Comparison of ENCODE assay signal across 8 cellular contexts in the genomic region with DNA sequence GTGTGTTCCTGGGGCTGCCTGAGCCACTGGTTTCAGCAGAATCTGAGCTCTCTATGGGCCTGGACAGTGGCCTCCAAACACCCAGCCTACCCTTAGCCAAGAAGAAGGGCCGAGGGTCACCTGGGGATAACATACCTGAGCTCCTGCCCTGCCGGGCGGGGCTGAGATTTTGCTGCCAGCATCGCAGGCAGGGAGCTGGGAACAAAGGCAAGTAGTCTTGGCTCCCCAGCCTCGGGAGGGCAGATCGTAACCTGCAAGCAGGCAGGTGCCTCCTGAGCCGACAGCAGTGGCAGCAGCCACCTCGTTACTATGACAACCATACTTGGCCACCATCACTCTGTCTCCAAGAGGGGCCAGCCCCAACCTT. TPM values are rescaled to one million over a fixed set of nuclear protein-coding genes. Genes with fewer than 3 reads are reported as not detected.
DNase-seq lines count a peak whose midpoint lies in the region; TF ChIP-seq lines count a peak whose summit lies in the region.

No MANE protein-coding gene starts in this region.

- H3K9me3 Mint-ChIP-seq in Calu3 (ENCODE audit: low read depth, unreplicated experiment) (no peaks in the 10 kb centered on the region), MCF 10A (ENCODE audit: unreplicated experiment) (no peaks in the 10 kb centered on the region), neural progenitor cell (no peaks in the 10 kb centered on the region)

- H3K27me3 ChIP-seq in neural progenitor cell: no peaks in the 10 kb centered on the region

- TF ChIP-seq CTCF in Calu3 (IDR thresholded peaks at IDR 0.05; ENCODE audit: unreplicated experiment) (no peak), LNCaP clone FGC (IDR thresholded peaks at IDR 0.05; ENCODE audit: control insufficient read depth, extremely low read depth, insufficient read depth) (no peak), MCF 10A (IDR thresholded peaks at IDR 0.05; ENCODE audit: unreplicated experiment) (no peak), neural progenitor cell (IDR thresholded peaks at IDR 0.05) (no peak)

- no peaks in the 10 kb centered on the region for H3K9me3 ChIP-seq in neural progenitor cell (ENCODE audit: low read depth)

- H2AFZ ChIP-seq in neural progenitor cell (replicated peaks): no peak overlapping the region

- peaks cover 24% of the 10 kb centered on the region for H3F3A ChIP-seq in neural progenitor cell (ENCODE audit: low read depth)

- peaks cover 49% of the 10 kb centered on the region for H3K4me1 Mint-ChIP-seq in Calu3 (ENCODE audit: low read depth, unreplicated experiment)
- H3K4me1 Mint-ChIP-seq in MCF 10A (ENCODE audit: insufficient read depth, unreplicated experiment): peaks cover 37% of the 10 kb centered on the region
- peaks cover 31% of the 10 kb centered on the region for H3K4me1 Mint-ChIP-seq in neural progenitor cell

- intact Hi-C loops in Calu3 (cut with micrococcal nuclease; ENCODE audit: unreplicated experiment): loop anchor here (1.0 kb wide), 1 partner anchor 77 kb away; no protein-coding TSS in a partner anchor
- intact Hi-C loops in MCF 10A (cut with micrococcal nuclease): loop anchor here (5.0 kb wide), 1 partner anchor 207 kb away; no protein-coding TSS in a partner anchor

- CTCF ChIA-PET in Calu3 (lab: Charles Lee): interaction anchor here (1.0 to 2.1 kb wide), 16 partner anchors 10 to 575 kb away, joined by 3 to 12 read pairs (median 5); no protein-coding TSS in a partner anchor
- CTCF ChIA-PET in MCF 10A (lab: Yijun Ruan, JAX): interaction anchor here (0.6 to 2.9 kb wide), 18 partner anchors 8 to 587 kb away, joined by 3 to 18 read pairs (median 4); no protein-coding TSS in a partner anchor

- no peak overlapping the region for H3K4me3 ChIP-seq in LNCaP clone FGC (ENCODE audit: low read depth, low read length)
- H3K4me3 ChIP-seq in neural progenitor cell: no peak overlapping the region

- no peak overlapping the region for H3K4me2 ChIP-seq in neural progenitor cell

- peaks cover 17% of the 10 kb centered on the region for H3K4me1 ChIP-seq in neural progenitor cell

- no peak overlapping the region for H3K27ac ChIP-seq in neural progenitor cell

- H3K9ac ChIP-seq in neural progenitor cell: no peak overlapping the region

- TSS peak; percentile 79 for BruUV-seq in Calu3 (replicated peaks; lab: Mats Ljungman, UMichigan)
- BruUV-seq in MCF 10A (replicated peaks; lab: Mats Ljungman, UMichigan): no TSS peak

- no peaks in the 10 kb centered on the region for H3K79me2 ChIP-seq in neural progenitor cell (ENCODE audit: low read depth)

- H3K27me3 Mint-ChIP-seq in Calu3 (ENCODE audit: unreplicated experiment) (no peaks in the 10 kb centered on the region), MCF 10A (ENCODE audit: insufficient read depth, unreplicated experiment) (no peaks in the 10 kb centered on the region), neural progenitor cell (ENCODE audit: insufficient read depth, low read depth) (peaks cover 8% of the 10 kb centered on the region)

- H3K36me3 ChIP-seq in neural progenitor cell: no peaks in the 10 kb centered on the region

- H3K27ac Mint-ChIP-seq in Calu3 (ENCODE audit: unreplicated experiment) (peak overlapping the region; percentile 98), MCF 10A (ENCODE audit: low read depth, unreplicated experiment) (peak overlapping the region; percentile 69), neural progenitor cell (peak overlapping the region; percentile 64)

- DNase-seq in Calu3: peak; percentile 87
- peak; percentile 58 for DNase-seq in LNCaP clone FGC (ENCODE audit: low read depth)
- no peak for DNase-seq in MCF 10A (ENCODE audit: unreplicated experiment)
- DNase-seq in neural progenitor cell (ENCODE audit: low spot score): no peak
- no peak for DNase-seq in NCI-H1694 treated with DMSO at 0.1 percent for 48 hours (lab: John Stamatoyannopoulos, UW)
- no peak for DNase-seq in stimulated activated CD4-positive, alpha-beta T cell treated with anti-CD3 and anti-CD28 coated beads, Interleukin-4, amount 100 ng/mL, for 4 hours
- no peak for DNase-seq in activated effector memory CD4-positive, alpha-beta T cell treated with Interleukin-2 at 50 U/mL for 16 hours
- DNase-seq in stimulated activated CD4-positive, alpha-beta T cell treated with anti-CD3 and anti-CD28 coated beads, Interleukin-4, amount 100 ng/mL, for 1 hour: no peak

- H3K4me3 Mint-ChIP-seq in Calu3 (ENCODE audit: low read depth, unreplicated experiment) (peak overlapping the region; percentile 50), MCF 10A (ENCODE audit: unreplicated experiment) (no peak overlapping the region), neural progenitor cell (no peak overlapping the region)

- POLR2A ChIA-PET in MCF 10A (lab: Yijun Ruan, JAX): interaction anchor here (0.7 to 13.9 kb wide), 31 partner anchors 9 to 700 kb away, joined by 3 to 406 read pairs (median 5); a partner anchor contains a TSS

- H3K36me3 Mint-ChIP-seq in Calu3 (ENCODE audit: insufficient read depth, unreplicated experiment) (peaks cover 43% of the 10 kb centered on the region), MCF 10A (ENCODE audit: insufficient read depth, unreplicated experiment) (peaks cover 6% of the 10 kb centered on the region), neural progenitor cell (no peaks in the 10 kb centered on the region)

- H4K20me1 ChIP-seq in neural progenitor cell (ENCODE audit: low read depth): no peaks in the 10 kb centered on the region

RNA-seq across cellular contexts. Expression of a gene that starts 54.7 kb away (rescaled TPM):
- total RNA-seq in Calu3 (2022) (120 and 151 TPM in 2 replicates), MCF 10A (2022) (309 and 339 TPM in 2 replicates), neural progenitor cell (ENCODE audit: low replicate concordance) (154 and 212 TPM in 2 replicates)

Comparison
In these comparisons a context has a peak if more than half of its experiments do, and no peak if none do; other contexts are left out.
1. DNase-seq: peak in Calu3 (single experiment) and LNCaP clone FGC (single experiment); none in MCF 10A (single experiment), neural progenitor cell (single experiment), NCI-H1694 treated with DMSO at 0.1 percent for 48 hours (single experiment), stimulated activated CD4-positive, alpha-beta T cell treated with anti-CD3 and anti-CD28 coated beads, Interleukin-4, amount 100 ng/mL, for 4 hours (0 of 2), activated effector memory CD4-positive, alpha-beta T cell treated with Interleukin-2 at 50 U/mL for 16 hours (single experiment) and stimulated activated CD4-positive, alpha-beta T cell treated with anti-CD3 and anti-CD28 coated beads, Interleukin-4, amount 100 ng/mL, for 1 hour (single experiment).
2. Peak in every context shown above with its lines, with median percentiles within 50 percentile points of each other: H3K27ac Mint-ChIP-seq.